Comparison of ENCODE assay signal across 13 cellular contexts in the genomic region with DNA sequence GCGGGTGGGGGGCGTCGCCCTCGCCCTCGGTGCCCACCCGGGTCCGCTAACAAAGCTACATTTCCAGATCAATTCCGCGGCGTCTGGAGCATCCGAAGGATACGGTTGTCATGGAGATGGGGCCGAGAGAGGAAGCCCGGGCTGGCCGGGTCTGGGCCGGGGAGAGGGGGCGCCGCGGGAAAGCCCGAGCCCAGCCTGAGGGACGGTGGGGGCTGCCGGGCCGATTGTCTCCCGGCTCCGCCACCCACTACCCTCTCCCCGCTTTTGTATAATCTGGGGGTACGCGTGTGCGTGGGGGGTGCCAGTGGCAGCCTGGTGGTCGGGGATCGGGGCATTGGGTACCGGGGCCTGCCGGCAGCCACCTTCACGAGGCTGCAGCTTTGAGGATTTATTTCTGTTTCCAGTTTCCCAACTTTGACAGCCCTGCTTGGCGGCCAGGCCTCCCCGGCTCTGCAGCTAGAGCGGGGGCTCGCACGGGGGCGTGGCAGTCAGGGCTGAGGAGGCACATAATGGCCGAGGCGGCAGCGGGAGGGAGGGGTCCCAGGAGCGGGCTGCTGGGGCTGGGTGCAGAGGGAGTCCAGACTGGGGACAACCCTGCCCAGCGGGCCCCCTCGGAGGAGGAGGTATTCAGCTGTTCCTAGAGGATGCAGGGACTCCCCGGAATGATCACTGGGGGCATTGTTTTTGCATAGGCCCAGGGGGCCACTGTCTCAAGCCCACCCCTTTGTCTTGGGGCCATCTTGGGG. TPM values are rescaled to one million over a fixed set of nuclear protein-coding genes. Genes with fewer than 3 reads are reported as not detected.
DNase-seq lines count a peak whose midpoint lies in the region; ATAC-seq and TF ChIP-seq lines count a peak whose summit lies in the region.
"Had no signal": no experiment of that assay in that cellular context is flagged by ENCODE, and none has a peak within 500 bp of the region (broad histone marks: within the 10 kb centered on the region; RNA-seq: fewer than 3 reads in every experiment).

No MANE protein-coding gene starts in this region.

- no peaks in the 10 kb centered on the region for H3K4me1 Mint-ChIP-seq in activated naive CD4-positive, alpha-beta T cell treated with anti-CD3 and anti-CD28 coated beads, Interleukin-2, amount 50 U/mL, for 24 hours
- peaks cover 0 to 12% (median 6%) of the 10 kb centered on the region in 3 donors for H3K4me1 Mint-ChIP-seq in T-cell
- H3K4me1 Mint-ChIP-seq in stimulated activated naive B cell treated with anti-CD40 and anti-IgM and Interleukin-4, amounts not matched to agents 10 μg/mL and 1 μg/mL and 100 μg/mL, for 72 hours, result peaks cover 5 to 11% of the 10 kb centered on the region in 2 donors

- intact Hi-C loops in thyroid gland (cut with DNase I), result no loop called here

- ATAC-seq in T-cell (replicated peaks in 1 of 4), result peak in 2 of 4 experiments; percentile 18 to 26
- ATAC-seq in stimulated activated naive B cell treated with anti-CD40 and anti-IgM and Interleukin-4, amounts not matched to agents 10 μg/mL and 1 μg/mL and 100 μg/mL, for 72 hours (replicated peaks), result no peak
- ATAC-seq in HG03139 (IDR thresholded peaks at IDR 0.05; ENCODE audit: unreplicated experiment), result no peak

- H3K9me3 ChIP-seq in iPS DF 6.9 (ENCODE audit: control insufficient read depth, insufficient read depth, low read length) (no peaks in the 10 kb centered on the region), thyroid gland (no peaks in the 10 kb centered on the region)
- H3K9me3 ChIP-seq: spleen had no signal

- no CpG with 5 or more reads among the region's 47 CpGs for WGBS in iPS DF 6.9 (ENCODE audit: insufficient coverage, insufficient read length)
- WGBS in thyroid gland, 2 donors, result 7% methylated on average over 23 of the region's 47 CpGs; no CpG with 5 or more reads in 1 of the 2 donors

- CTCF ChIA-PET in T-cell (lab: Charles Lee), result interaction anchor here (0.6 to 1.3 kb wide), 2 partner anchors 75 to 173 kb away, joined by 4 read pairs; no protein-coding TSS in a partner anchor

- peaks cover 47% of the 10 kb centered on the region for H3K27me3 ChIP-seq in iPS DF 6.9 (ENCODE audit: control insufficient read depth, insufficient read depth, low read length)
- peaks cover 9% of the 10 kb centered on the region for H3K27me3 ChIP-seq in thyroid gland

- H3K27ac ChIP-seq in iPS DF 6.9 (ENCODE audit: low read length) (no peak overlapping the region), thyroid gland (no peak overlapping the region)
- H3K27ac ChIP-seq: spleen had no signal

- H3K27me3 Mint-ChIP-seq in activated naive CD4-positive, alpha-beta T cell treated with anti-CD3 and anti-CD28 coated beads, Interleukin-2, amount 50 U/mL, for 24 hours, result peaks cover 40% of the 10 kb centered on the region
- H3K27me3 Mint-ChIP-seq in T-cell, result peaks cover 60 to 72% of the 10 kb centered on the region in 2 donors
- peaks cover 71 to 89% of the 10 kb centered on the region in 2 donors for H3K27me3 Mint-ChIP-seq in stimulated activated naive B cell treated with anti-CD40 and anti-IgM and Interleukin-4, amounts not matched to agents 10 μg/mL and 1 μg/mL and 100 μg/mL, for 72 hours

- no peaks in the 10 kb centered on the region for H3K36me3 ChIP-seq in iPS DF 6.9 (ENCODE audit: control insufficient read depth, insufficient read depth, low read length)
- H3K36me3 ChIP-seq in thyroid gland, result no peaks in the 10 kb centered on the region
- H3K36me3 ChIP-seq: spleen had no signal

- POLR2A ChIA-PET in T-cell (lab: Charles Lee), result interaction anchor here in 1 of 2 donors (0.6 kb wide), 1 partner anchor 13 kb away, joined by 3 read pairs; no protein-coding TSS in a partner anchor

- H3K4me3 ChIP-seq in iPS DF 6.9 (ENCODE audit: low read length), result peak overlapping the region; percentile 47; the same call in 1 of the 2 replicates
- peak overlapping the region in 1 of 3 donors; percentile 33 for H3K4me3 ChIP-seq in thyroid gland (replicated peaks in 1 of 3)

- peak overlapping the region; percentile 23 for H3K4me3 Mint-ChIP-seq in activated naive CD4-positive, alpha-beta T cell treated with anti-CD3 and anti-CD28 coated beads, Interleukin-2, amount 50 U/mL, for 24 hours
- H3K4me3 Mint-ChIP-seq in T-cell, result peak overlapping the region; percentile 42 to 60 (median 51)
- H3K4me3 Mint-ChIP-seq in stimulated activated naive B cell treated with anti-CD40 and anti-IgM and Interleukin-4, amounts not matched to agents 10 μg/mL and 1 μg/mL and 100 μg/mL, for 72 hours, result peak overlapping the region; percentile 31 to 62
- H3K4me3 Mint-ChIP-seq: stimulated activated naive CD8-positive, alpha-beta T cell treated with anti-CD3 and anti-CD28 coated beads, Interleukin-15, Interleukin-2, amounts not matched to agents 100 ng/mL and 50 ng/mL, for 24 hours had no signal

- DNase-seq in activated naive CD4-positive, alpha-beta T cell treated with anti-CD3 and anti-CD28 coated beads, Interleukin-2, amount 50 U/mL, for 16 hours, result no peak
- no peak for DNase-seq in T-cell
- DNase-seq in iPS DF 6.9 (ENCODE audit: low read depth, low spot score), result no peak
- DNase-seq in stimulated activated naive B cell treated with anti-CD40 and anti-IgM and Interleukin-4, amounts not matched to agents 10 μg/mL and 1 μg/mL and 100 μg/mL, for 72 hours, result no peak
- no peak for DNase-seq in thyroid gland
- DNase-seq in 8988T, result no peak
- DNase-seq: activated CD4-positive, alpha-beta T cell treated with anti-CD3 and anti-CD28 coated beads for 4 hours had no signal

- TF ChIP-seq POLR2A in thyroid gland (IDR thresholded peaks at IDR 0.05), result no peak

- no peaks in the 10 kb centered on the region for H3K36me3 Mint-ChIP-seq in activated naive CD4-positive, alpha-beta T cell treated with anti-CD3 and anti-CD28 coated beads, Interleukin-2, amount 50 U/mL, for 24 hours
- H3K36me3 Mint-ChIP-seq in T-cell, result no peaks in the 10 kb centered on the region
- H3K36me3 Mint-ChIP-seq in stimulated activated naive B cell treated with anti-CD40 and anti-IgM and Interleukin-4, amounts not matched to agents 10 μg/mL and 1 μg/mL and 100 μg/mL, for 72 hours, result no peaks in the 10 kb centered on the region

- peaks cover 2% of the 10 kb centered on the region for H3K4me1 ChIP-seq in iPS DF 6.9 (ENCODE audit: control insufficient read depth, insufficient read depth, low read length)
- peaks cover 29 to 44% of the 10 kb centered on the region in 2 donors for H3K4me1 ChIP-seq in thyroid gland

- no peak overlapping the region for H3K27ac Mint-ChIP-seq in activated naive CD4-positive, alpha-beta T cell treated with anti-CD3 and anti-CD28 coated beads, Interleukin-2, amount 50 U/mL, for 24 hours
- no peak overlapping the region for H3K27ac Mint-ChIP-seq in T-cell
- H3K27ac Mint-ChIP-seq in stimulated activated naive B cell treated with anti-CD40 and anti-IgM and Interleukin-4, amounts not matched to agents 10 μg/mL and 1 μg/mL and 100 μg/mL, for 72 hours, result no peak overlapping the region
- H3K27ac Mint-ChIP-seq: stimulated activated naive CD8-positive, alpha-beta T cell treated with anti-CD3 and anti-CD28 coated beads, Interleukin-15, Interleukin-2, amounts not matched to agents 100 ng/mL and 50 ng/mL, for 24 hours had no signal

- TF ChIP-seq CTCF in thyroid gland (IDR thresholded peaks at IDR 0.05), result no peak

- no peaks in the 10 kb centered on the region for H3K9me3 Mint-ChIP-seq in activated naive CD4-positive, alpha-beta T cell treated with anti-CD3 and anti-CD28 coated beads, Interleukin-2, amount 50 U/mL, for 24 hours
- no peaks in the 10 kb centered on the region for H3K9me3 Mint-ChIP-seq in T-cell
- H3K9me3 Mint-ChIP-seq in stimulated activated naive B cell treated with anti-CD40 and anti-IgM and Interleukin-4, amounts not matched to agents 10 μg/mL and 1 μg/mL and 100 μg/mL, for 72 hours, result no peaks in the 10 kb centered on the region
- H3K9me3 Mint-ChIP-seq: stimulated activated naive CD8-positive, alpha-beta T cell treated with anti-CD3 and anti-CD28 coated beads, Interleukin-15, Interleukin-2, amounts not matched to agents 100 ng/mL and 50 ng/mL, for 24 hours had no signal

RNA-seq across cellular contexts. Expression of a gene that starts 0.6 kb away (rescaled TPM):
- under 1 TPM in 3 of 5 donors, not detected in 2; 0.07 to 0.15 (median 0.09) TPM for total RNA-seq in T-cell
- under 1 TPM in 3 of 4 donors, not detected in 1; 0.11 to 0.67 (median 0.13) TPM for total RNA-seq in thyroid gland
- total RNA-seq: esophagus mucosa, RPMI7951 had no signal
